Comparison of ENCODE assay signal across 37 cellular contexts in the genomic region with DNA sequence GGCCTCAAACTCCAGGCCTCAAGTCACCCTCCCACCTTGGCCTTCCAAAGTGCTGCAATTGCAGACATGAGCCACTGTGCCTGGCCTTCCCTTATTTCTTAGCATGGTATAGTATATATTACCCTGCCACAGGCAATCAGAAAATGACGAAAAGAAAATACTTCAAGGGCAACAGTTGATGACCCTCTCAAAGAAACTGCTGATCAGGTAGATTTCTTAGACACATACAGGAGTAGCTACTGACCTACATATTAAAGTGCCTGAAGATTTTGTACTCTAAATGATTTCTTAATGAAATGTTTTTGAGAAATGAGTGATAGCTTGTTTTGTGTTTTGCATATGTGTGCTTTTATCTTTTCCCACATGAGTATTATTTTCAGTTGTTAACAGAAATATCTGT. TPM values are rescaled to one million over a fixed set of nuclear protein-coding genes. Genes with fewer than 3 reads are reported as not detected.
"Had no signal": no experiment of that assay in that cellular context is flagged by ENCODE, and none has a peak within 500 bp of the region (broad histone marks: within the 10 kb centered on the region; RNA-seq: fewer than 3 reads in every experiment).

No MANE protein-coding gene starts in this region.

- H3K27me3 ChIP-seq: body of pancreas had no signal

- ATAC-seq: activated CD8-positive, alpha-beta T cell treated with anti-CD3 and anti-CD28 coated beads for 36 hours; activated naive CD4-positive, alpha-beta T cell treated with anti-CD3 and anti-CD28 coated beads, Interleukin-2, amount 50 U/mL, for 72 hours; activated T-cell treated with anti-CD3 and anti-CD28 coated beads, Interleukin-2, amount 50 U/mL, for 4 hours; activated T-cell treated with anti-CD3 and anti-CD28 coated beads, Interleukin-2, amount 50 U/mL, for 72 hours; activated T-helper 17 cell treated with anti-CD3 and anti-CD28 coated beads, Interleukin-2, amount 50 U/mL, for 72 hours; body of pancreas had no signal

- DNase-seq: activated B cell treated with CpG ODN at 0.5 μM for 24 hours; activated CD4-positive, alpha-beta memory T cell treated with anti-CD3 and anti-CD28 coated beads for 36 hours; activated CD4-positive, alpha-beta T cell treated with anti-CD3 and anti-CD28 coated beads for 4 hours; activated CD4-positive, alpha-beta T cell treated with anti-CD3 and anti-CD28 coated beads, Interleukin-2, amount 10 ng/mL, durations not matched to agents 24 days and 14 days; activated CD4-positive, alpha-beta T cell treated with anti-CD3 and anti-CD28 coated beads, Interleukin-2, amount 50 U/mL, for 1 hour; activated CD4-positive, alpha-beta T cell treated with anti-CD3 and anti-CD28 coated beads, Interleukin-2, amount 50 U/mL, for 4 hours; activated CD4-positive, CD25-positive, alpha-beta regulatory T cell treated with anti-CD3 and anti-CD28 coated beads, Interleukin-2, amount 50 U/mL, for 72 hours; activated CD8-positive, alpha-beta memory T cell treated with anti-CD3 and anti-CD28 coated beads, Interleukin-2, amount 50 U/mL, for 4 hours; activated CD8-positive, alpha-beta T cell treated with anti-CD3 and anti-CD28 coated beads for 36 hours; activated effector memory CD4-positive, alpha-beta T cell treated with anti-CD3 and anti-CD28 coated beads, Interleukin-2, amount 50 U/mL, for 16 hours; activated gamma-delta T cell treated with Interleukin-2 at 50 U/mL for 16 hours; activated naive CD4-positive, alpha-beta T cell; activated naive CD4-positive, alpha-beta T cell treated with anti-CD3 and anti-CD28 coated beads for 36 hours; activated naive CD4-positive, alpha-beta T cell treated with anti-CD3 and anti-CD28 coated beads, Interleukin-2, amount 50 U/mL, for 16 hours; activated naive CD8-positive, alpha-beta T cell treated with anti-CD3 and anti-CD28 coated beads for 36 hours; activated T-cell treated with anti-CD3 and anti-CD28 coated beads for 4 hours; activated T-cell treated with anti-CD3 and anti-CD28 coated beads, Interleukin-2, amount 50 U/mL, for 1 hour; activated T-cell treated with anti-CD3 and anti-CD28 coated beads, Interleukin-2, amount 50 U/mL, for 4 hours; activated T-cell treated with anti-CD3 and anti-CD28 coated beads, Interleukin-2, amount 50 U/mL, for 72 hours; adrenal gland; amniotic stem cell; aorta; body of pancreas; brain microvascular endothelial cell; central memory CD4-positive, alpha-beta T cell; T-helper 1 cell; T-helper 2 cell; T-helper 9 cell had no signal

- H3K9me3 ChIP-seq: adrenal gland, body of pancreas, breast epithelium had no signal

- H3K4me3 ChIP-seq: adrenal gland, body of pancreas, breast epithelium had no signal

- H3K27ac ChIP-seq: adrenal gland, body of pancreas, brain microvascular endothelial cell, breast epithelium, VCaP had no signal

- H3K36me3 ChIP-seq: adrenal gland, brain microvascular endothelial cell, breast epithelium had no signal

- FAIRE-seq: astrocyte, TTC549 had no signal

RNA-seq across cellular contexts. Expression of gene SLC35F1, which starts 4.6 kb away (rescaled TPM):
- total RNA-seq: activated B cell treated with CpG ODN at 0.5 μM for 24 hours; activated CD8-positive, alpha-beta memory T cell treated with anti-CD3 and anti-CD28 coated beads for 36 hours; activated naive CD4-positive, alpha-beta T cell treated with anti-CD3 and anti-CD28 coated beads, Interleukin-2, amount 50 U/mL, for 72 hours; activated T-helper 1 cell treated with anti-CD3 and anti-CD28 coated beads, Interleukin-12 subunit alpha, Interleukin-12 subunit beta, Interleukin-2, Interleukin-4 antibody, amounts not matched to agents 30 ng/mL and 10 ng/mL and 1 ng/mL, durations not matched to agents 14 hours and 24 hours and 36 hours; chondrocyte had no signal
